ENCODE assay signal across 3 cellular contexts in genomic region chr6:16936893-16937292, GRCh38.
"Had no signal": no experiment of that assay in that cellular context is flagged by ENCODE, and none has a peak within 500 bp of the region (broad histone marks: within the 10 kb centered on the region; RNA-seq: fewer than 3 reads in every experiment).

No MANE protein-coding gene starts in this region.

- DNase-seq: GDM1, GF-D8 had no signal

- H3K4me3 ChIP-seq: GM12878 had no signal
